In genomic region chr10:45409347-45409746, GRCh38 we compare ENCODE assay signal across 9 cellular contexts. TPM values are rescaled to one million over a fixed set of nuclear protein-coding genes. Genes with fewer than 3 reads are reported as not detected.
DNase-seq lines count a peak whose midpoint lies in the region; ATAC-seq, FAIRE-seq and TF ChIP-seq lines count a peak whose summit lies in the region.
"Not testable (repeated sequence)": the region's sequence is repeated elsewhere in the genome, so short reads cannot be mapped to it uniquely, and the experiment has no call there.
"Had no signal": no experiment of that assay in that cellular context is flagged by ENCODE, and none has a peak within 500 bp of the region (broad histone marks: within the 10 kb centered on the region; RNA-seq: fewer than 3 reads in every experiment).

No MANE protein-coding gene starts in this region.

- not testable (repeated sequence) for H4K5ac ChIP-seq in H1 (ENCODE audit: insufficient read length, low read depth, low read length); mesendoderm (ENCODE audit: low read length)

- H2AK5ac ChIP-seq in H1 (ENCODE audit: low read depth, low read length); mesendoderm (ENCODE audit: low read length); neuronal stem cell (ENCODE audit: low read depth, low read length): not testable (repeated sequence)

- H3K27me3 Mint-ChIP-seq in activated B cell treated with CpG ODN at 0.5 μM for 24 hours; stimulated activated naive CD8-positive, alpha-beta T cell treated with anti-CD3 and anti-CD28 coated beads, Interleukin-15, Interleukin-2, amounts not matched to agents 100 ng/mL and 50 ng/mL, for 24 hours: not testable (repeated sequence)

- not testable (repeated sequence) for ATAC-seq in activated B cell treated with CpG ODN at 0.5 μM for 24 hours (ENCODE audit: low read depth)

- H3K4me2 ChIP-seq in BLaER1 treated with 17β-estradiol and CSF1 and Interleukin-3, amounts not matched to agents 10 nM and 100 nM = peak overlapping the region in 3 of 11 experiments; percentile 69 to 95 (median 85); a peak in 7 of 22 replicates
- H3K4me2 ChIP-seq in H1 (ENCODE audit: insufficient read depth in 1 of 2, low read depth in 2 of 2, low read length in 2 of 2); mesendoderm (ENCODE audit: low read length); neuronal stem cell (ENCODE audit: insufficient read depth, low read length, poor library complexity, severe bottlenecking): not testable (repeated sequence)

- POLR2A ChIA-PET in HEK293 (lab: Yijun Ruan, JAX); activated B cell treated with CpG ODN at 0.5 μM for 24 hours (lab: Charles Lee): not testable (repeated sequence)
- POLR2A ChIA-PET in H1 (lab: Charles Lee; ENCODE audit: partially characterized antibody) = interaction anchor here (0.8 kb wide), 1 partner anchor 9 kb away, joined by 3 read pairs; no protein-coding TSS in a partner anchor

- not testable (repeated sequence) for H3K79me2 ChIP-seq in H1 (ENCODE audit: control insufficient read depth in 1 of 2, insufficient read depth in 2 of 2, low read length in 2 of 2); mesendoderm (ENCODE audit: control insufficient read depth, insufficient read depth, low read length)

- peaks cover 81% of the 10 kb centered on the region for H3K36me3 Mint-ChIP-seq in activated B cell treated with CpG ODN at 0.5 μM for 24 hours (ENCODE audit: low read depth)
- H3K36me3 Mint-ChIP-seq in stimulated activated naive CD8-positive, alpha-beta T cell treated with anti-CD3 and anti-CD28 coated beads, Interleukin-15, Interleukin-2, amounts not matched to agents 100 ng/mL and 50 ng/mL, for 24 hours (ENCODE audit: low read depth) = not testable (repeated sequence)

- peak overlapping the region; percentile 36 for H3K27ac Mint-ChIP-seq in activated B cell treated with CpG ODN at 0.5 μM for 24 hours
- peak overlapping the region; percentile 34 for H3K27ac Mint-ChIP-seq in stimulated activated naive CD8-positive, alpha-beta T cell treated with anti-CD3 and anti-CD28 coated beads, Interleukin-15, Interleukin-2, amounts not matched to agents 100 ng/mL and 50 ng/mL, for 24 hours

- not testable (repeated sequence) for TF ChIP-seq EP300 in H1 (IDR thresholded peaks at IDR 0.05; ENCODE audit: borderline replicate concordance in 1 of 2, low read depth in 2 of 2, low read length in 2 of 2)

- not testable (repeated sequence) for H3K4me3 ChIP-seq in BLaER1 treated with 17β-estradiol and CSF1 and Interleukin-3, amounts not matched to agents 10 nM and 100 nM; HEK293 (ENCODE audit: low read depth, low read length); H1 (ENCODE audit: extremely low read depth in 1 of 4, insufficient read depth in 2 of 4, low read depth in 3 of 4, low read length in 4 of 4); mesendoderm (ENCODE audit: low read length); neuronal stem cell (ENCODE audit: low read length in 2 of 2)

- CTCF ChIA-PET in HEK293 (lab: Yijun Ruan, JAX); activated B cell treated with CpG ODN at 0.5 μM for 24 hours (lab: Charles Lee); H1 (lab: Charles Lee; ENCODE audit: partially characterized antibody): not testable (repeated sequence)

- H3K9ac ChIP-seq in BLaER1 treated with 17β-estradiol and CSF1 and Interleukin-3, amounts not matched to agents 10 nM and 100 nM = peak overlapping the region in 2 of 11 experiments; percentile 19 to 53; a peak in 2 of 22 replicates
- not testable (repeated sequence) for H3K9ac ChIP-seq in H1 (replicated peaks in 1 of 4; ENCODE audit: extremely low read depth in 1 of 4, low read depth in 3 of 4, low read length in 3 of 4); mesendoderm (ENCODE audit: low read length); neuronal stem cell (ENCODE audit: low read depth, low read length, poor library complexity)

- H3K4me1 Mint-ChIP-seq in activated B cell treated with CpG ODN at 0.5 μM for 24 hours = peaks cover 37% of the 10 kb centered on the region
- not testable (repeated sequence) for H3K4me1 Mint-ChIP-seq in stimulated activated naive CD8-positive, alpha-beta T cell treated with anti-CD3 and anti-CD28 coated beads, Interleukin-15, Interleukin-2, amounts not matched to agents 100 ng/mL and 50 ng/mL, for 24 hours (ENCODE audit: low read depth)

- not testable (repeated sequence) for H3K27me3 ChIP-seq in BLaER1 treated with 17β-estradiol and CSF1 and Interleukin-3, amounts not matched to agents 10 nM and 100 nM; H1 (replicated peaks in 1 of 4; ENCODE audit: control insufficient read depth in 3 of 4, extremely low read depth in 1 of 4, insufficient read depth in 3 of 4, low read length in 3 of 4); mesendoderm (ENCODE audit: insufficient read depth, low read length, poor library complexity); neuronal stem cell (ENCODE audit: control insufficient read depth in 3 of 3, insufficient read depth in 3 of 3, low read depth in 1 of 3, low read length in 3 of 3)

- FAIRE-seq in H1 (lab: Jason Lieb, UNC) = not testable (repeated sequence)

- H4K20me1 ChIP-seq in BLaER1 treated with 17β-estradiol and CSF1 and Interleukin-3, amounts not matched to agents 10 nM and 100 nM; H1 (replicated peaks in 1 of 2; ENCODE audit: control insufficient read depth in 1 of 2, insufficient read depth in 2 of 2, low read length in 2 of 2): not testable (repeated sequence)

- not testable (repeated sequence) for TF ChIP-seq RAD21 in H1 (IDR thresholded peaks at IDR 0.05 in 1 of 2, conservative IDR thresholded peaks at IDR 0.05 in 1 of 2; ENCODE audit: low read depth in 2 of 2, low read length in 2 of 2)

- peak overlapping the region; percentile 5; the same call in 1 of the 2 replicates for H2BK5ac ChIP-seq in H1 (ENCODE audit: low read depth, low read length)
- H2BK5ac ChIP-seq in mesendoderm (ENCODE audit: low read length); neuronal stem cell (ENCODE audit: low read length): not testable (repeated sequence)

- not testable (repeated sequence) for H2BK20ac ChIP-seq in H1 (ENCODE audit: low read length)

- H3K9me3 ChIP-seq in BLaER1 treated with 17β-estradiol and CSF1 and Interleukin-3, amounts not matched to agents 10 nM and 100 nM (replicated peaks in 1 of 11) = peaks cover 0 to 47% (median 21%) of the 10 kb centered on the region in 11 experiments; a peak in 16 of 22 replicates
- not testable (repeated sequence) for H3K9me3 ChIP-seq in HEK293 (ENCODE audit: control insufficient read depth, insufficient read depth, low read depth, low read length); H1 (ENCODE audit: insufficient read depth in 2 of 2, low read depth in 1 of 2, low read length in 1 of 2); neuronal stem cell (replicated peaks in 1 of 2; ENCODE audit: control insufficient read depth in 2 of 2, insufficient read depth in 1 of 2, low read depth in 1 of 2, low read length in 2 of 2)

- not testable (repeated sequence) for DNase-seq in activated B cell treated with CpG ODN at 0.5 μM for 24 hours; H1 (ENCODE audit: low read depth in 1 of 2, low spot score in 2 of 2); mesendoderm; neuronal stem cell (ENCODE audit: low spot score)

- not testable (repeated sequence) for H3K23me2 ChIP-seq in H1 (ENCODE audit: low read depth, low read length)

- H3K27ac ChIP-seq in BLaER1 treated with 17β-estradiol and CSF1 and Interleukin-3, amounts not matched to agents 10 nM and 100 nM = peak overlapping the region in 7 of 11 experiments; percentile 9 to 76 (median 48); a peak in 11 of 22 replicates
- not testable (repeated sequence) for H3K27ac ChIP-seq in HEK293 (ENCODE audit: extremely low read depth, low read depth, low read length); H1 (ENCODE audit: low read depth, low read length); mesendoderm (ENCODE audit: low read depth, low read length); neuronal stem cell (replicated peaks; ENCODE audit: low read length)

- peaks cover 16 to 100% (median 80%) of the 10 kb centered on the region in 11 experiments for H3K36me3 ChIP-seq in BLaER1 treated with 17β-estradiol and CSF1 and Interleukin-3, amounts not matched to agents 10 nM and 100 nM
- H3K36me3 ChIP-seq in HEK293 (ENCODE audit: control insufficient read depth in 2 of 2, insufficient read depth in 1 of 2, low read length in 2 of 2); H1 (ENCODE audit: control insufficient read depth in 2 of 4, insufficient read depth in 4 of 4, low read length in 3 of 4); mesendoderm (ENCODE audit: control insufficient read depth, insufficient read depth, low read length); neuronal stem cell (replicated peaks in 1 of 2; ENCODE audit: control insufficient read depth in 2 of 2, insufficient read depth in 2 of 2, low read length in 2 of 2): not testable (repeated sequence)

- not testable (repeated sequence) for H2BK15ac ChIP-seq in H1 (ENCODE audit: low read length); mesendoderm (replicated peaks; ENCODE audit: low read depth); neuronal stem cell (ENCODE audit: low read length)

- not testable (repeated sequence) for H3K56ac ChIP-seq in H1 (replicated peaks; ENCODE audit: insufficient read length, low read depth, low read length)
- peak overlapping the region; percentile 1 for H3K56ac ChIP-seq in mesendoderm (ENCODE audit: low read length)

- not testable (repeated sequence) for H3K23ac ChIP-seq in H1 (ENCODE audit: insufficient read length); mesendoderm (ENCODE audit: low read length); neuronal stem cell (ENCODE audit: low read depth, low read length, poor library complexity)

- H3K4ac ChIP-seq in H1 (replicated peaks; ENCODE audit: insufficient read length, low read depth, low read length) = peak overlapping the region; percentile 8
- H3K4ac ChIP-seq in mesendoderm (ENCODE audit: low read depth, low read length); neuronal stem cell (ENCODE audit: low read length): not testable (repeated sequence)

- not testable (repeated sequence) for TF ChIP-seq CTCF in HEK293 (tag by site-specific recombination; IDR thresholded peaks at IDR 0.05); activated B cell treated with CpG ODN at 0.5 μM for 24 hours (IDR thresholded peaks at IDR 0.05); H1 (IDR thresholded peaks at IDR 0.05; ENCODE audit: control extremely low read depth in 1 of 3, insufficient read depth in 1 of 3, low read depth in 1 of 3, low read length in 3 of 3)

- H3K14ac ChIP-seq in H1 (ENCODE audit: insufficient read length); neuronal stem cell (ENCODE audit: low read length): not testable (repeated sequence)

- H3K4me1 ChIP-seq in BLaER1 treated with 17β-estradiol and CSF1 and Interleukin-3, amounts not matched to agents 10 nM and 100 nM = peaks cover 7 to 88% (median 50%) of the 10 kb centered on the region in 10 experiments
- not testable (repeated sequence) for H3K4me1 ChIP-seq in HEK293 (ENCODE audit: control insufficient read depth, insufficient read depth, low read length); H1 (replicated peaks in 1 of 4; ENCODE audit: control insufficient read depth in 3 of 4, insufficient read depth in 4 of 4, low read length in 3 of 4); mesendoderm (ENCODE audit: control insufficient read depth, low read depth, low read length)
- H3K4me1 ChIP-seq in neuronal stem cell (ENCODE audit: control insufficient read depth in 2 of 2, insufficient read depth in 1 of 2, low read depth in 1 of 2, low read length in 2 of 2) = peaks cover 0 to 15% of the 10 kb centered on the region in 2 donors

- H3K9me3 Mint-ChIP-seq in activated B cell treated with CpG ODN at 0.5 μM for 24 hours; stimulated activated naive CD8-positive, alpha-beta T cell treated with anti-CD3 and anti-CD28 coated beads, Interleukin-15, Interleukin-2, amounts not matched to agents 100 ng/mL and 50 ng/mL, for 24 hours: not testable (repeated sequence)

- not testable (repeated sequence) for H2BK12ac ChIP-seq in H1 (ENCODE audit: low read depth, low read length); neuronal stem cell (ENCODE audit: low read length)

- H4K8ac ChIP-seq in H1 (ENCODE audit: extremely low read depth, insufficient read depth, low read length); mesendoderm (ENCODE audit: low read depth, low read length); neuronal stem cell (ENCODE audit: low read depth, low read length): not testable (repeated sequence)

- TF ChIP-seq POLR2A in H1 (IDR thresholded peaks at IDR 0.05; ENCODE audit: control extremely low read depth in 1 of 2, low read depth in 2 of 2, low read length in 2 of 2) = not testable (repeated sequence)

- not testable (repeated sequence) for H3K4me3 Mint-ChIP-seq in activated B cell treated with CpG ODN at 0.5 μM for 24 hours; stimulated activated naive CD8-positive, alpha-beta T cell treated with anti-CD3 and anti-CD28 coated beads, Interleukin-15, Interleukin-2, amounts not matched to agents 100 ng/mL and 50 ng/mL, for 24 hours

- not testable (repeated sequence) for H4K91ac ChIP-seq in H1 (replicated peaks; ENCODE audit: insufficient read length, low read length); neuronal stem cell (ENCODE audit: low read depth, low read length, poor library complexity)

- H3K18ac ChIP-seq in H1 (ENCODE audit: extremely low read depth, low read length); mesendoderm (ENCODE audit: low read length): not testable (repeated sequence)
- H3K18ac ChIP-seq in neuronal stem cell (ENCODE audit: low read length) = peak overlapping the region; percentile 67

- intact Hi-C loops in activated B cell treated with CpG ODN at 0.5 μM for 24 hours (cut with micrococcal nuclease) = not testable (repeated sequence)

- not testable (repeated sequence) for H2AFZ ChIP-seq in H1 (ENCODE audit: low read length)
- H2AFZ ChIP-seq in neuronal stem cell (ENCODE audit: low read length) = peak overlapping the region; percentile 1

- H2BK120ac ChIP-seq in H1 (replicated peaks; ENCODE audit: low read depth, low read length); mesendoderm (ENCODE audit: low read depth, low read length); neuronal stem cell (ENCODE audit: low read depth, low read length): not testable (repeated sequence)

- H3K79me1 ChIP-seq in H1 (ENCODE audit: low read depth, low read length); mesendoderm (ENCODE audit: low read length); neuronal stem cell (ENCODE audit: low read depth, low read length): not testable (repeated sequence)

RNA-seq across cellular contexts. Expression of gene ALOX5, which starts 35.3 kb away (rescaled TPM):
- 153 and 181 TPM in 2 replicates for total RNA-seq in activated B cell treated with CpG ODN at 0.5 μM for 24 hours
- total RNA-seq in H1 (2021; fragmentation: NEBNext Ultra II Directional; extraction: Animal tissue kit (Norgen Biotek cat#: 25700)) = 1.2 and 1.6 TPM in 2 replicates
- 3.8 and 7.7 TPM in 2 replicates for polyA plus RNA-seq in H1 (2011; rRNA removed)
- 4.7 TPM for polyA plus RNA-seq in H1 (2011; cell fraction: cytosol; rRNA removed)
- 21.0 TPM for polyA plus RNA-seq in H1 (2011; cell fraction: nucleus; rRNA removed)
- 2.4 to 5.1 TPM (median 3.2 TPM) in 4 replicates for polyA plus RNA-seq in H1 (2012, experiment 1 of 2)
- 1.1 TPM for polyA plus RNA-seq in H1 (2012, experiment 2 of 2)
- 2.0 TPM for polyA plus RNA-seq in H1 (2013, experiment 1 of 2)
- 2.0 TPM for polyA plus RNA-seq in H1 (2013, experiment 2 of 2)
- 2.5 and 3.4 TPM in 2 replicates for polyA minus RNA-seq in H1 (2011; rRNA and poly(A)+ RNA removed)
- polyA minus RNA-seq in H1 (2011; cell fraction: cytosol; rRNA and poly(A)+ RNA removed) = 2.1 TPM
- 6.6 TPM for polyA minus RNA-seq in H1 (2011; cell fraction: nucleus; rRNA and poly(A)+ RNA removed)
- polyA plus RNA-seq in mesendoderm (2013, experiment 1 of 2) = 0.62 TPM
- 0.43 TPM for polyA plus RNA-seq in mesendoderm (2013, experiment 2 of 2)
- polyA plus RNA-seq in neuronal stem cell (2013, experiment 1 of 2) = 0.73 TPM
- polyA plus RNA-seq in neuronal stem cell (2013, experiment 2 of 2) = 0.97 TPM
- total RNA-seq: HFFc6, HT1080 had no signal

Comparison
In these comparisons a context has a peak if more than half of its experiments do, and no peak if none do; other contexts are left out.
1. RNA of gene ALOX5, which starts 35.3 kb away (total RNA-seq): 153 to 181 TPM in activated B cell treated with CpG ODN at 0.5 μM for 24 hours; 1.2 to 1.6 TPM in H1; every median in the first group is over 10 times any median in the second.